In genomic region chr13:100269837-100270236, GRCh38 we compare ENCODE assay signal across 10 cellular contexts.
A peak's percentile ranks its signal among the peaks of the same experiment; 100 is the strongest.
DNase-seq lines count a peak whose midpoint lies in the region; ATAC-seq and TF ChIP-seq lines count a peak whose summit lies in the region.
"Had no signal": no experiment of that assay in that cellular context is flagged by ENCODE, and none has a peak within 500 bp of the region (broad histone marks: within the 10 kb centered on the region; RNA-seq: fewer than 3 reads in every experiment).

No MANE protein-coding gene starts in this region.

- no peak for TF ChIP-seq POLR2A in transverse colon (IDR thresholded peaks at IDR 0.05)

- intact Hi-C loops in transverse colon (cut with DNase I; ENCODE audit: low total_unique reads) = no loop called here

- H3K9me3 ChIP-seq in transverse colon = no peaks in the 10 kb centered on the region

- in situ Hi-C loops in transverse colon (cut with MboI; ENCODE audit: low pct_ligation_motif_present in 1 of 4, low pct_unique_long_range_greater_than_20kb in 1 of 4, low sequenced_read_pairs in 3 of 4) = no loop called here

- ATAC-seq in left lobe of liver (peak; percentile 83), GM21737 (IDR thresholded peaks at IDR 0.05; ENCODE audit: unreplicated experiment) (no peak), HG03565 (IDR thresholded peaks at IDR 0.05; ENCODE audit: unreplicated experiment) (no peak)
- ATAC-seq: GM12878 had no signal

- no peak for TF ChIP-seq CTCF in choroid plexus epithelial cell (conservative IDR thresholded peaks at IDR 0.05; ENCODE audit: low read depth, low read length)
- no peak for TF ChIP-seq CTCF in transverse colon (IDR thresholded peaks at IDR 0.05)
- no peak for TF ChIP-seq CTCF in GM10266 (IDR thresholded peaks at IDR 0.05; ENCODE audit: control insufficient read depth, insufficient read depth, low read depth, missing control alignments)

- H3K36me3 ChIP-seq in transverse colon = peaks cover 0 to 8% (median 0%) of the 10 kb centered on the region in 4 donors

- 65% methylated on average over 2 of the region's 2 CpGs; no CpG with 5 or more reads in 1 of the 2 donors for WGBS in transverse colon (ENCODE audit: low coverage in 1 of 2), 2 donors

- H3K4me1 ChIP-seq in transverse colon = peaks cover 0 to 5% (median 0%) of the 10 kb centered on the region in 4 donors

- no peaks in the 10 kb centered on the region for H3K27me3 ChIP-seq in transverse colon

- no peak for TF ChIP-seq EP300 in transverse colon (IDR thresholded peaks at IDR 0.05; ENCODE audit: low read depth)

- H3K27ac ChIP-seq in transverse colon = no peak overlapping the region

- DNase-seq in M059J (ENCODE audit: low read depth) (peak; percentile 71), choroid plexus epithelial cell (ENCODE audit: low read depth) (peak; percentile 92), left lobe of liver (ENCODE audit: low spot score) (peak; percentile 68), transverse colon (peak; percentile 49), GM10266 (ENCODE audit: extremely low spot score) (no peak)
- DNase-seq: activated naive CD4-positive, alpha-beta T cell; stimulated activated CD4-positive, alpha-beta T cell treated with anti-CD3 and anti-CD28 coated beads, Interleukin-4, amount 100 ng/mL, for 1 hour had no signal

- H3K4me3 ChIP-seq in choroid plexus epithelial cell (ENCODE audit: low read depth, low read length) (no peak overlapping the region), transverse colon (no peak overlapping the region)
- H3K4me3 ChIP-seq: GM12878 had no signal
